Comparison of ENCODE assay signal across 7 cellular contexts in the genomic region with DNA sequence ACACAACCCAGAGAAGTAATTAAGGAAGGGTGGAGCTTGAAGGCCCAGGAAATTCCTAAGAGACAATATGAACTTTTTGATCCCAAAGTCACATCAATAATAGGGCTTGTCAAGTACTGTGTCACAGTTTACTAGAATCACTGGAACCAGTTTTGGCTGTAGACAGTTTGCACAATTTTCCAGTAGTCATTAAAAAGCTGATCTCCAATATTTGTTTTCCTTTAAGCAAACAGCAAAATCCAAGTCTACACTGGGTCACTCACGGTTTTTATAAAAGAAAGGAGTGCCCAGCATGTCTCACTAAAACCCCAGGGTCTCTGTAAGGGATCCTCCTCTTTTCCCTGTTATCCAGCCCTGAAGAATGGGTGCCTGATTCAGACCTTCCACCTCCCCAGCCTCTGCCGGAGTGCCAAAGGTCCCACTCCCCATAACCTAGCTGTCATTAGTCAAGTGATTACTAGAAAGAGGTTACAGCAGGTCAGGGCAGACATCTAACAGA. TPM values are rescaled to one million over a fixed set of nuclear protein-coding genes. Genes with fewer than 3 reads are reported as not detected.
DNase-seq lines count a peak whose midpoint lies in the region; ATAC-seq and TF ChIP-seq lines count a peak whose summit lies in the region.

No MANE protein-coding gene starts in this region.

- ATAC-seq in activated CD8-positive, alpha-beta T cell treated with anti-CD3 and anti-CD28 coated beads, Interleukin-2, amount 10 ng/mL, durations not matched to agents 7 days and 5 days = no peak
- no peak for ATAC-seq in stimulated activated effector memory CD8-positive, alpha-beta T cell treated with anti-CD3 and anti-CD28 coated beads, Interleukin-12 subunit alpha, Interleukin-12 subunit beta, amount 100 ng/mL, for 72 hours
- ATAC-seq in HG02571 (IDR thresholded peaks at IDR 0.05; ENCODE audit: unreplicated experiment) = no peak

- no peaks in the 10 kb centered on the region for H3K27me3 ChIP-seq in iPS-18a (ENCODE audit: control insufficient read depth, insufficient read depth, low read length)

- H3K4me3 ChIP-seq in HFF-Myc (replicated peaks; ENCODE audit: low read depth, low read length) (peak overlapping the region; percentile 81), iPS-18a (ENCODE audit: low read length) (peak overlapping the region; percentile 94)

- POLR2A ChIA-PET in activated CD8-positive, alpha-beta T cell treated with anti-CD3 and anti-CD28 coated beads, Interleukin-2, amount 10 ng/mL, durations not matched to agents 7 days and 5 days (lab: Charles Lee) = no interaction called here

- DNase-seq in HFF-Myc (ENCODE audit: extremely low read depth, low read depth) (no peak), DMS153 treated with DMSO at 0.1 percent for 48 hours (lab: John Stamatoyannopoulos, UW; ENCODE audit: unreplicated experiment) (no peak)
- no peak for DNase-seq in activated CD8-positive, alpha-beta T cell treated with anti-CD3 and anti-CD28 coated beads, Interleukin-2, amount 10 ng/mL, durations not matched to agents 7 days and 5 days
- no peak for DNase-seq in stimulated activated effector memory CD8-positive, alpha-beta T cell treated with anti-CD3 and anti-CD28 coated beads, Interleukin-12 subunit alpha, Interleukin-12 subunit beta, amount 100 ng/mL, for 72 hours (ENCODE audit: low spot score in 2 of 2)
- DNase-seq in activated CD4-positive, CD25-positive, alpha-beta regulatory T cell (lab: John Stamatoyannopoulos, UW) = no peak

- H3K27ac ChIP-seq in iPS-18a (ENCODE audit: low read length) = no peak overlapping the region

- H3K9me3 ChIP-seq in iPS-18a (ENCODE audit: control insufficient read depth, low read depth, low read length) = no peaks in the 10 kb centered on the region

- no peaks in the 10 kb centered on the region for H3K9me3 Mint-ChIP-seq in activated CD8-positive, alpha-beta T cell treated with anti-CD3 and anti-CD28 coated beads, Interleukin-2, amount 10 ng/mL, durations not matched to agents 7 days and 5 days (ENCODE audit: insufficient read depth)
- no peaks in the 10 kb centered on the region for H3K9me3 Mint-ChIP-seq in stimulated activated effector memory CD8-positive, alpha-beta T cell treated with anti-CD3 and anti-CD28 coated beads, Interleukin-12 subunit alpha, Interleukin-12 subunit beta, amount 100 ng/mL, for 72 hours

- peaks cover 8% of the 10 kb centered on the region for H3K4me1 Mint-ChIP-seq in activated CD8-positive, alpha-beta T cell treated with anti-CD3 and anti-CD28 coated beads, Interleukin-2, amount 10 ng/mL, durations not matched to agents 7 days and 5 days (ENCODE audit: low read depth)
- H3K4me1 Mint-ChIP-seq in stimulated activated effector memory CD8-positive, alpha-beta T cell treated with anti-CD3 and anti-CD28 coated beads, Interleukin-12 subunit alpha, Interleukin-12 subunit beta, amount 100 ng/mL, for 72 hours = no peaks in the 10 kb centered on the region

- H3K27me3 Mint-ChIP-seq in activated CD8-positive, alpha-beta T cell treated with anti-CD3 and anti-CD28 coated beads, Interleukin-2, amount 10 ng/mL, durations not matched to agents 7 days and 5 days (ENCODE audit: low read depth) = no peaks in the 10 kb centered on the region

- H3K4me3 Mint-ChIP-seq in activated CD8-positive, alpha-beta T cell treated with anti-CD3 and anti-CD28 coated beads, Interleukin-2, amount 10 ng/mL, durations not matched to agents 7 days and 5 days = peak overlapping the region; percentile 95
- H3K4me3 Mint-ChIP-seq in stimulated activated effector memory CD8-positive, alpha-beta T cell treated with anti-CD3 and anti-CD28 coated beads, Interleukin-12 subunit alpha, Interleukin-12 subunit beta, amount 100 ng/mL, for 72 hours = peak overlapping the region; percentile 79

- H3K4me1 ChIP-seq in iPS-18a (ENCODE audit: control insufficient read depth, low read depth, low read length) = no peaks in the 10 kb centered on the region

- no peak for TF ChIP-seq CTCF in HFF-Myc (IDR thresholded peaks at IDR 0.05; ENCODE audit: low read depth, low read length, missing control alignments)

- CTCF ChIA-PET in activated CD8-positive, alpha-beta T cell treated with anti-CD3 and anti-CD28 coated beads, Interleukin-2, amount 10 ng/mL, durations not matched to agents 7 days and 5 days (lab: Charles Lee) = no interaction called here

- H3K27ac Mint-ChIP-seq in activated CD8-positive, alpha-beta T cell treated with anti-CD3 and anti-CD28 coated beads, Interleukin-2, amount 10 ng/mL, durations not matched to agents 7 days and 5 days = peak overlapping the region; percentile 95
- H3K27ac Mint-ChIP-seq in stimulated activated effector memory CD8-positive, alpha-beta T cell treated with anti-CD3 and anti-CD28 coated beads, Interleukin-12 subunit alpha, Interleukin-12 subunit beta, amount 100 ng/mL, for 72 hours = peak overlapping the region; percentile 89

- H3K36me3 Mint-ChIP-seq in activated CD8-positive, alpha-beta T cell treated with anti-CD3 and anti-CD28 coated beads, Interleukin-2, amount 10 ng/mL, durations not matched to agents 7 days and 5 days (ENCODE audit: low read depth) = peaks cover 3% of the 10 kb centered on the region
- peaks cover 18% of the 10 kb centered on the region for H3K36me3 Mint-ChIP-seq in stimulated activated effector memory CD8-positive, alpha-beta T cell treated with anti-CD3 and anti-CD28 coated beads, Interleukin-12 subunit alpha, Interleukin-12 subunit beta, amount 100 ng/mL, for 72 hours

- peak overlapping the region; percentile 51 for H3K9ac ChIP-seq in iPS-18a (ENCODE audit: low read length)

- no peaks in the 10 kb centered on the region for H3K36me3 ChIP-seq in iPS-18a (ENCODE audit: control insufficient read depth, low read depth, low read length)

RNA-seq across cellular contexts. Expression of a gene that starts 0.6 kb away (rescaled TPM):
- total RNA-seq in activated CD8-positive, alpha-beta T cell treated with anti-CD3 and anti-CD28 coated beads, Interleukin-2, amount 10 ng/mL, durations not matched to agents 7 days and 5 days = 10 to 100 TPM; 18.7 to 22.7 TPM

RNA-seq across cellular contexts. Expression of a gene that starts 33.5 kb away (rescaled TPM):
- total RNA-seq in activated CD8-positive, alpha-beta T cell treated with anti-CD3 and anti-CD28 coated beads, Interleukin-2, amount 10 ng/mL, durations not matched to agents 7 days and 5 days = 1 to 10 TPM; 3.2 to 3.3 TPM

RNA-seq across cellular contexts. Expression of a gene that starts 54.9 kb away (rescaled TPM):
- total RNA-seq in activated CD8-positive, alpha-beta T cell treated with anti-CD3 and anti-CD28 coated beads, Interleukin-2, amount 10 ng/mL, durations not matched to agents 7 days and 5 days = 10 to 100 TPM; 51.4 to 52.6 TPM
